8 cellular contexts compared by ENCODE assay signal in the genomic region with DNA sequence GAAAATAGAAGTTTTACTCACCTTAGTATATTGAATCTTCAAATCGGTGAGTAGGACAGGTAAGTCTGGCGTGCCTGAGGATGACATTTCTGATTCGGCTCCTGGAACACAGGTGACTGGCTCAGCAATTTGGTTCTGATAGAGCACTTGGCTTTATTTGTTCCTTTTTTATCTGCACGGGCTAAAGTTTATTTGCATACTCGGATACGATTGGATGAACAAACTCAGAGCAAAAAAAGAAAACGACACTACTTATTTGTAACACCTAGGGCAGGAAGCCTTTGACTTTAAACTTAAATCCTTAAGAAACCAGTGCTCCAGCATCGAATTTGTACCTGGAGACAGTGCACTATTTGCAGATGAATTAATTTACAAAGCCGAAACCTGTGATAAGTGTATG. TPM values are rescaled to one million over a fixed set of nuclear protein-coding genes. Genes with fewer than 3 reads are reported as not detected.
DNase-seq lines count a peak whose midpoint lies in the region; ATAC-seq and TF ChIP-seq lines count a peak whose summit lies in the region.

A gene (minus strand): TSS at position 140 of the 400 bp plus-strand sequence. CDS start 53 bp downstream, at position 87.

- no peak within 1 kb of the TSS for H3K9ac ChIP-seq in rectal smooth muscle tissue (ENCODE audit: low read length)

- H3K36me3 ChIP-seq in heart left ventricle (no peaks in the 10 kb centered on the region), rectal smooth muscle tissue (ENCODE audit: control insufficient read depth, insufficient read depth, low read length) (no peaks in the 10 kb centered on the region)

- TF ChIP-seq POLR2A in heart left ventricle (IDR thresholded peaks at IDR 0.05), result peak in 1 of 2 donors; percentile 34

- DNase-seq in EH (ENCODE audit: low read depth) (peak; percentile 49), OCI-M1 (lab: John Stamatoyannopoulos, UW) (peak; percentile 83), heart left ventricle (no peak), NCI-H1694 treated with DMSO at 0.1 percent for 48 hours (lab: John Stamatoyannopoulos, UW) (no peak), NCI-H446 treated with DMSO at 0.1 percent for 48 hours (lab: John Stamatoyannopoulos, UW) (no peak)

- ATAC-seq in heart left ventricle, result peak in 3 of 4 donors; percentile 42 to 62 (median 62)
- ATAC-seq in GM18519 (IDR thresholded peaks at IDR 0.05; ENCODE audit: low FRiP score, unreplicated experiment), result no peak
- ATAC-seq in GM18861 (IDR thresholded peaks at IDR 0.05; ENCODE audit: unreplicated experiment), result no peak

- H3K9me3 ChIP-seq in heart left ventricle, result no peaks in the 10 kb centered on the region

- TF ChIP-seq CTCF in heart left ventricle (IDR thresholded peaks at IDR 0.05), result no peak

- WGBS in heart left ventricle, 4 donors, result 33 to 39% (median 35%) methylated on average over 9 of the region's 9 CpGs

- H3K4me1 ChIP-seq in heart left ventricle, result peaks cover 0 to 30% (median 0%) of the 10 kb centered on the region in 12 donors
- H3K4me1 ChIP-seq in rectal smooth muscle tissue (ENCODE audit: control insufficient read depth, insufficient read depth, low read length), result peaks cover 13% of the 10 kb centered on the region

- H3K27me3 ChIP-seq in heart left ventricle, result no peaks in the 10 kb centered on the region
- no peaks in the 10 kb centered on the region for H3K27me3 ChIP-seq in rectal smooth muscle tissue (ENCODE audit: control insufficient read depth, insufficient read depth, low read length)

- H3K4me3 ChIP-seq in heart left ventricle (peak within 1 kb of the TSS in 10 of 12 donors; percentile 18 to 62 (median 48)), rectal smooth muscle tissue (ENCODE audit: low read length) (peak within 1 kb of the TSS; percentile 63)

- intact Hi-C loops in heart left ventricle (cut with DNase I), result loop anchor here in 2 of 10 donors (5.0 to 10.0 kb wide), 5 partner anchors 36 to 88 kb away; no protein-coding TSS in a partner anchor

- peak within 1 kb of the TSS; percentile 4 to 81 (median 52) for H3K27ac ChIP-seq in heart left ventricle
- peak within 1 kb of the TSS; percentile 70 for H3K27ac ChIP-seq in rectal smooth muscle tissue (ENCODE audit: low read depth, low read length)

RNA-seq across cellular contexts. Expression of the gene that starts here (rescaled TPM):
- total RNA-seq in heart left ventricle, result 10 to 100 TPM in 5 of 9 donors, 1 to 10 TPM in 4; 5.3 to 37.5 (median 12.6) TPM
- 10 to 100 TPM in 1 of 2 donors, 1 to 10 TPM in 1; 2.2 to 17.2 TPM for polyA plus RNA-seq in heart left ventricle

Comparison
In these comparisons a context has a peak if more than half of its experiments do, and no peak if none do; other contexts are left out.
1. DNase-seq: peak in EH (single experiment) and OCI-M1 (single experiment); none in heart left ventricle (0 of 5), NCI-H1694 treated with DMSO at 0.1 percent for 48 hours (single experiment) and NCI-H446 treated with DMSO at 0.1 percent for 48 hours (single experiment).
2. ATAC-seq: peak in heart left ventricle (3 of 4); none in GM18519 (single experiment) and GM18861 (single experiment).